20 cellular contexts compared by ENCODE assay signal in the genomic region with DNA sequence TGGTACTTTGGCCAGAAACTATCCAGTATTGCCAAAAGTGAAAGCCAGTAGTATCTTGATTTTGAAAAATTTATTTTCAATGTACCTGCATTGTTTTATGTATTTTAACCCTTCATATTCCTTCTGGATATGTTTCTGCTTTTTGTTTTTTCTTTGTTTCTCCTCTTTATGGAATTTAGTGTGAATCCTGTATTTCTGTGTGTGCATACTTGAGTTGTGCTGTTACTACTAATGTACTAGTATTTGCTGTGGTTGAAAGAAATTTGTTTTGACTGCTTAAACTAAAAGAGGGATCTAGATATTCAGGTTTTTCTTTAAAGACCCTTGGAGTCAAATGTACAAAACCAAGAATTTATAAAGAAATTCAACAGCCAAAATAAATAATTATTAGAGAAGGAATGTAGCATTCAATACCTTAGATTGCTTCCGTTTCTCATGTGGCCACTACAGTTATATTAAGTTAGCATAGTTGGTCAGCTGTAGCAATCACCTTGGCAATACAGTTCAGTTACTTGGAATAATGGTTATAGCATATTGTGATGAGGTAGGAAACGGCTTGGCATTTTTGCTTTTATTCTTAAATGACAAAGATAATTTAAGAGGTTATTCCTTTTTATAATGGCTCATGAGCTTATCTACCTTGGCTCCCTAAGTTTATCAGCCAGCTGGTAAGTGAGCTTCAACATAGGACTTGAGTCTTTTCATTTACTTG.
"Had no signal": no experiment of that assay in that cellular context is flagged by ENCODE, and none has a peak within 500 bp of the region (broad histone marks: within the 10 kb centered on the region; RNA-seq: fewer than 3 reads in every experiment).

No MANE protein-coding gene starts in this region.

- H3K36me3 ChIP-seq: adrenal gland, ascending aorta had no signal

- DNase-seq: activated B cell treated with CpG ODN at 0.5 μM for 24 hours; activated CD4-positive, alpha-beta T cell treated with anti-CD3 and anti-CD28 coated beads for 36 hours; activated CD4-positive, alpha-beta T cell treated with anti-CD3 and anti-CD28 coated beads, Interleukin-2, amount 50 U/mL, for 4 hours; activated CD8-positive, alpha-beta memory T cell treated with anti-CD3 and anti-CD28 coated beads for 24 hours; activated CD8-positive, alpha-beta memory T cell treated with anti-CD3 and anti-CD28 coated beads, Interleukin-2, amount 50 U/mL, for 4 hours; activated naive CD4-positive, alpha-beta T cell; activated T-cell treated with anti-CD3 and anti-CD28 coated beads, Interleukin-2, amount 50 U/mL, for 24 hours; adrenal gland; effector memory CD4-positive, alpha-beta T cell; foreskin keratinocyte; immature natural killer cell; kidney glomerular epithelial cell; left lung; naive thymus-derived CD8-positive, alpha-beta T cell; stimulated activated CD4-positive, alpha-beta T cell treated with anti-CD3 and anti-CD28 coated beads, Interleukin-4, amount 100 ng/mL, for 1 hour; stimulated activated naive CD8-positive, alpha-beta T cell treated with anti-CD3 and anti-CD28 coated beads, Interleukin-15, Interleukin-2, amounts not matched to agents 100 U/mL and 50 U/mL, for 24 hours; T1000; upper lobe of left lung had no signal

- H2AFZ ChIP-seq: hepatocyte had no signal

- H3K27me3 ChIP-seq: adrenal gland, ascending aorta, foreskin keratinocyte, hepatocyte, left lung, upper lobe of left lung had no signal

- H3K4me2 ChIP-seq: hepatocyte had no signal

- H3K4me3 ChIP-seq: adrenal gland, ascending aorta, hepatocyte, left lung, upper lobe of left lung had no signal

- H3K9me3 ChIP-seq: adrenal gland, ascending aorta, left lung, upper lobe of left lung had no signal

- H3K27ac ChIP-seq: adrenal gland, ascending aorta, foreskin keratinocyte, hepatocyte, left lung, upper lobe of left lung had no signal

- ATAC-seq: activated CD4-positive, alpha-beta T cell treated with anti-CD3 and anti-CD28 coated beads for 36 hours; foreskin keratinocyte; left lung; naive thymus-derived CD8-positive, alpha-beta T cell; stimulated activated naive CD8-positive, alpha-beta T cell treated with anti-CD3 and anti-CD28 coated beads, Interleukin-15, Interleukin-2, amounts not matched to agents 100 U/mL and 50 U/mL, for 24 hours had no signal
